ENCODE assay signal across 23 cellular contexts in the genomic region with DNA sequence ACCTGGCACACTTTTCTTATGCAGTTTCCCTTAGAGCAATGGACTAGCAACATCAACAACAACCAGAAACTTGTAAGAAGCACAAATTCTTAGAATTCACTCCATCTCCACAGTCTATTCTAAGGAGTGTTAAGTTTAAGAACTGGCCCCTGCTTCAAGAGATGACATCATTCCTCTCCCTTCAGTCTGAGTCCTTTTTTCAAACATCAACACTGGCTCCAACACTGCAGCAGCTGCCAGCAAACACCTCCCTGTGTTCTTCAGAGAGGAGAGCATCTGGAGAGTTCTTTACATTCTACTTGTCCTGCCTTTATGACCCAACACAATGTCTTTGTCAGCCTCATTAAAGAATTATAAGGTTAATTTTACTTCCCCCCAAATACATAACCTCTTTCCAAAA.
A peak's percentile ranks its signal among the peaks of the same experiment; 100 is the strongest.
DNase-seq lines count a peak whose midpoint lies in the region; ATAC-seq and TF ChIP-seq lines count a peak whose summit lies in the region.
"Had no signal": no experiment of that assay in that cellular context is flagged by ENCODE, and none has a peak within 500 bp of the region (broad histone marks: within the 10 kb centered on the region; RNA-seq: fewer than 3 reads in every experiment).

No MANE protein-coding gene starts in this region.

- H2AK5ac ChIP-seq in IMR-90 (ENCODE audit: low read depth, low read length): no peak overlapping the region

- peak; percentile 73 for DNase-seq in DMS79 treated with DMSO at 0.1 percent for 48 hours (lab: John Stamatoyannopoulos, UW)
- peak; percentile 51 for DNase-seq in IMR-90
- DNase-seq in choroid plexus epithelial cell (ENCODE audit: low read depth): peak; percentile 62
- no peak for DNase-seq in left lung
- no peak for DNase-seq in activated gamma-delta T cell treated with Interleukin-2 at 50 U/mL for 16 hours
- DNase-seq in CD4-positive, alpha-beta T cell: no peak
- DNase-seq in PC-3: no peak
- DNase-seq: activated gamma-delta T cell; C1 segment of cervical spinal cord; dermis blood vessel endothelial cell; erythroblast; KG1; naive thymus-derived CD4-positive, alpha-beta T cell; NCI-H1105; pancreas; stimulated activated CD4-positive, alpha-beta T cell treated with anti-CD3 and anti-CD28 coated beads, Interleukin-12 subunit alpha, Interleukin-12 subunit beta, amount 100 ng/mL, for 4 hours; stimulated activated naive B cell treated with anti-CD40 and anti-IgM and Interleukin-4, amounts not matched to agents 10 μg/mL and 1 μg/mL and 100 μg/mL, for 72 hours; T1000; trophoblast cell had no signal

- no peak for TF ChIP-seq CTCF in IMR-90 (conservative IDR thresholded peaks at IDR 0.05; ENCODE audit: low read depth, low read length)
- TF ChIP-seq CTCF in choroid plexus epithelial cell (conservative IDR thresholded peaks at IDR 0.05; ENCODE audit: low read depth, low read length): peak; percentile 20
- TF ChIP-seq CTCF in left lung (IDR thresholded peaks at IDR 0.05): no peak
- no peak for TF ChIP-seq CTCF in CD4-positive, alpha-beta T cell (IDR thresholded peaks at IDR 0.05)
- no peak for TF ChIP-seq CTCF in PC-3 (conservative IDR thresholded peaks at IDR 0.05; ENCODE audit: low read depth, low read length)

- dilution Hi-C loops in IMR-90 (cut with HindIII; ENCODE audit: low sequenced_read_pairs, unreplicated experiment): no loop called here

- no peaks in the 10 kb centered on the region for H3K36me3 Mint-ChIP-seq in CD4-positive, alpha-beta T cell (ENCODE audit: low read depth)
- H3K36me3 Mint-ChIP-seq: naive thymus-derived CD4-positive, alpha-beta T cell; stimulated activated naive B cell treated with anti-CD40 and anti-IgM and Interleukin-4, amounts not matched to agents 10 μg/mL and 1 μg/mL and 100 μg/mL, for 72 hours had no signal

- in situ Hi-C loops in IMR-90 (cut with MboI; ENCODE audit: low sequenced_read_pairs): no loop called here

- no peak overlapping the region for H3K4me3 ChIP-seq in IMR-90 (ENCODE audit: insufficient read depth, low read depth, low read length)
- H3K4me3 ChIP-seq in choroid plexus epithelial cell (ENCODE audit: low read depth, low read length): no peak overlapping the region
- no peak overlapping the region for H3K4me3 ChIP-seq in left lung
- H3K4me3 ChIP-seq in PC-3 (ENCODE audit: low read length): no peak overlapping the region
- H3K4me3 ChIP-seq: ascending aorta, pancreas had no signal

- H2AK9ac ChIP-seq in IMR-90 (replicated peaks; ENCODE audit: low read depth, low read length, poor library complexity): no peak overlapping the region

- H3F3A ChIP-seq in PC-3 (ENCODE audit: low read length, unreplicated experiment): no peaks in the 10 kb centered on the region

- H3K27ac ChIP-seq in IMR-90 (ENCODE audit: insufficient read depth, low read length) (no peak overlapping the region), left lung (no peak overlapping the region), PC-3 (ENCODE audit: low read length) (no peak overlapping the region)
- no peak overlapping the region for H3K27ac ChIP-seq in CD4-positive, alpha-beta T cell (ENCODE audit: low read depth, low read length)
- H3K27ac ChIP-seq: ascending aorta, HL-60, pancreas had no signal

- CTCF ChIA-PET in IMR-90 (lab: Yijun Ruan, JAX) (interaction anchor here (1.0 kb wide), 1 partner anchor 292 kb away, joined by 3 read pairs; no protein-coding TSS in a partner anchor), PC-3 (lab: Charles Lee) (no interaction called here)
- CTCF ChIA-PET in CD4-positive, alpha-beta T cell (lab: Charles Lee): no interaction called here

- H2BK120ac ChIP-seq in IMR-90 (ENCODE audit: low read depth, low read length): no peak overlapping the region

- intact Hi-C loops in IMR-90 (cut with micrococcal nuclease): no loop called here
- intact Hi-C loops in left lung (cut with DNase I): no loop called here
- intact Hi-C loops in CD4-positive, alpha-beta T cell (cut with DNase I, micrococcal nuclease): no loop called here
- intact Hi-C loops in PC-3 (cut with micrococcal nuclease): no loop called here

- BruUV-seq in IMR-90 (replicated peaks; lab: Mats Ljungman, UMichigan) (no TSS peak), PC-3 (replicated peaks; lab: Mats Ljungman, UMichigan) (no TSS peak)

- H3K36me3 ChIP-seq in IMR-90 (ENCODE audit: control insufficient read depth, insufficient read depth, low read length) (no peaks in the 10 kb centered on the region), left lung (no peaks in the 10 kb centered on the region), PC-3 (ENCODE audit: low read depth, low read length) (no peaks in the 10 kb centered on the region)
- H3K36me3 ChIP-seq: ascending aorta, pancreas had no signal

- POLR2A ChIA-PET in IMR-90 (lab: Charles Lee; ENCODE audit: unreplicated experiment): no interaction called here
- POLR2A ChIA-PET in CD4-positive, alpha-beta T cell (lab: Charles Lee): no interaction called here
- POLR2A ChIA-PET in PC-3 (lab: Charles Lee; ENCODE audit: unreplicated experiment): no interaction called here

- no peak overlapping the region for H3K4ac ChIP-seq in IMR-90 (ENCODE audit: low read depth, low read length)

- H3K27me3 Mint-ChIP-seq in CD4-positive, alpha-beta T cell: no peaks in the 10 kb centered on the region
- H3K27me3 Mint-ChIP-seq: naive thymus-derived CD4-positive, alpha-beta T cell; stimulated activated naive B cell treated with anti-CD40 and anti-IgM and Interleukin-4, amounts not matched to agents 10 μg/mL and 1 μg/mL and 100 μg/mL, for 72 hours had no signal

- no peak for TF ChIP-seq POLR2A in IMR-90 (IDR thresholded peaks at IDR 0.05; ENCODE audit: low read depth, low read length)

- no peak overlapping the region for H4K5ac ChIP-seq in IMR-90 (ENCODE audit: low read depth, low read length)

- H3K4me2 ChIP-seq in IMR-90 (ENCODE audit: low read depth, low read length) (no peak overlapping the region), PC-3 (ENCODE audit: low read length) (no peak overlapping the region)

- no peaks in the 10 kb centered on the region for H3K4me1 Mint-ChIP-seq in CD4-positive, alpha-beta T cell (ENCODE audit: low read depth)
- H3K4me1 Mint-ChIP-seq: naive thymus-derived CD4-positive, alpha-beta T cell; stimulated activated naive B cell treated with anti-CD40 and anti-IgM and Interleukin-4, amounts not matched to agents 10 μg/mL and 1 μg/mL and 100 μg/mL, for 72 hours had no signal

- TF ChIP-seq RAD21 in IMR-90 (IDR thresholded peaks at IDR 0.05; ENCODE audit: low read length): no peak

- H4K20me1 ChIP-seq in IMR-90 (ENCODE audit: insufficient read depth, low read length): no peaks in the 10 kb centered on the region
- no peaks in the 10 kb centered on the region for H4K20me1 ChIP-seq in PC-3 (ENCODE audit: low read length)

- H3K4me1 ChIP-seq in IMR-90 (ENCODE audit: control insufficient read depth, insufficient read depth, low read length): no peaks in the 10 kb centered on the region
- H3K4me1 ChIP-seq in left lung: peaks cover 0 to 5% of the 10 kb centered on the region in 2 donors
- H3K4me1 ChIP-seq in PC-3 (ENCODE audit: insufficient read depth, low read length): peaks cover 25% of the 10 kb centered on the region

- no peak overlapping the region for H3K14ac ChIP-seq in IMR-90 (replicated peaks; ENCODE audit: low read depth, low read length)

- H3K9me3 ChIP-seq in IMR-90 (ENCODE audit: control insufficient read depth, insufficient read depth, low read length) (no peaks in the 10 kb centered on the region), left lung (no peaks in the 10 kb centered on the region), PC-3 (ENCODE audit: low read length) (no peaks in the 10 kb centered on the region)
- no peaks in the 10 kb centered on the region for H3K9me3 ChIP-seq in CD4-positive, alpha-beta T cell (ENCODE audit: control insufficient read depth, low read length)
- H3K9me3 ChIP-seq: ascending aorta, pancreas had no signal

- no peak overlapping the region for H2BK20ac ChIP-seq in IMR-90 (ENCODE audit: low read depth, low read length)

- no peak overlapping the region; the same call in 1 of the 2 replicates for H3K56ac ChIP-seq in IMR-90 (ENCODE audit: extremely low read depth, insufficient read depth, low read length)

- peaks cover 2% of the 10 kb centered on the region for H3K9me3 Mint-ChIP-seq in CD4-positive, alpha-beta T cell
- H3K9me3 Mint-ChIP-seq: stimulated activated naive B cell treated with anti-CD40 and anti-IgM and Interleukin-4, amounts not matched to agents 10 μg/mL and 1 μg/mL and 100 μg/mL, for 72 hours had no signal

- H3K79me1 ChIP-seq in IMR-90 (ENCODE audit: low read depth in 1 of 2, low read length in 2 of 2): no peaks in the 10 kb centered on the region

- H4K8ac ChIP-seq in IMR-90 (ENCODE audit: low read depth in 2 of 2, low read length in 2 of 2): no peak overlapping the region

- H2AFZ ChIP-seq in IMR-90 (replicated peaks; ENCODE audit: low read length, poor library complexity) (no peak overlapping the region), PC-3 (ENCODE audit: low read length) (no peak overlapping the region)

- H2BK5ac ChIP-seq in IMR-90 (ENCODE audit: low read depth, low read length, poor library complexity, severe bottlenecking): no peak overlapping the region

- no peaks in the 10 kb centered on the region for H3K9me2 ChIP-seq in PC-3 (replicated peaks; ENCODE audit: low read length)

- H3K27me3 ChIP-seq in IMR-90 (ENCODE audit: control insufficient read depth, insufficient read depth, low read length) (no peaks in the 10 kb centered on the region; the same call in none of the 2 replicates), left lung (no peaks in the 10 kb centered on the region), PC-3 (ENCODE audit: low read length) (no peaks in the 10 kb centered on the region)
- H3K27me3 ChIP-seq in CD4-positive, alpha-beta T cell (ENCODE audit: control insufficient read depth, insufficient read depth, low read length): no peaks in the 10 kb centered on the region
- H3K27me3 ChIP-seq: ascending aorta, pancreas had no signal

- H3K9me1 ChIP-seq in IMR-90 (ENCODE audit: insufficient read depth, low read length): no peaks in the 10 kb centered on the region

- no peak overlapping the region for H3K27ac Mint-ChIP-seq in CD4-positive, alpha-beta T cell
- H3K27ac Mint-ChIP-seq: naive thymus-derived CD4-positive, alpha-beta T cell; stimulated activated naive B cell treated with anti-CD40 and anti-IgM and Interleukin-4, amounts not matched to agents 10 μg/mL and 1 μg/mL and 100 μg/mL, for 72 hours had no signal

- H3K9ac ChIP-seq in IMR-90 (ENCODE audit: low read depth, low read length): no peak overlapping the region
- H3K9ac ChIP-seq in PC-3 (ENCODE audit: low read length): no peak overlapping the region

- no peak overlapping the region for H4K91ac ChIP-seq in IMR-90 (ENCODE audit: insufficient read depth, low read depth, low read length)

- ATAC-seq in IMR-90 (ENCODE audit: low read depth): peak; percentile 74
- ATAC-seq in left lung: peak; percentile 65
- ATAC-seq in HG02938 (IDR thresholded peaks at IDR 0.05; ENCODE audit: unreplicated experiment): no peak
- no peak for ATAC-seq in CD4-positive, alpha-beta T cell (ENCODE audit: poor library complexity)
- no peak for ATAC-seq in PC-3
- ATAC-seq: left lobe of liver; naive thymus-derived CD4-positive, alpha-beta T cell; pancreas; stimulated activated naive B cell treated with anti-CD40 and anti-IgM and Interleukin-4, amounts not matched to agents 10 μg/mL and 1 μg/mL and 100 μg/mL, for 72 hours had no signal

- H3K79me2 ChIP-seq in PC-3 (ENCODE audit: low read length): no peaks in the 10 kb centered on the region

- H2BK15ac ChIP-seq in IMR-90 (ENCODE audit: low read depth, low read length): no peak overlapping the region

- no peak overlapping the region for H3K4me3 Mint-ChIP-seq in CD4-positive, alpha-beta T cell
- H3K4me3 Mint-ChIP-seq: naive thymus-derived CD4-positive, alpha-beta T cell; stimulated activated naive B cell treated with anti-CD40 and anti-IgM and Interleukin-4, amounts not matched to agents 10 μg/mL and 1 μg/mL and 100 μg/mL, for 72 hours had no signal

- no peak overlapping the region for H3K18ac ChIP-seq in IMR-90 (ENCODE audit: low read depth, low read length)

- no peak overlapping the region for H3K23ac ChIP-seq in IMR-90 (ENCODE audit: low read depth, low read length)

Comparison
In these comparisons a context has a peak if more than half of its experiments do, and no peak if none do; other contexts are left out.
1. DNase-seq: peak in DMS79 treated with DMSO at 0.1 percent for 48 hours (single experiment), IMR-90 (single experiment) and choroid plexus epithelial cell (single experiment); none in left lung (0 of 2), activated gamma-delta T cell treated with Interleukin-2 at 50 U/mL for 16 hours (single experiment), CD4-positive, alpha-beta T cell (0 of 10) and PC-3 (single experiment).
2. ATAC-seq: peak in IMR-90 (single experiment) and left lung (single experiment); none in HG02938 (single experiment), CD4-positive, alpha-beta T cell (single experiment) and PC-3 (single experiment).